Comparison of ENCODE assay signal across 16 cellular contexts in the genomic region with DNA sequence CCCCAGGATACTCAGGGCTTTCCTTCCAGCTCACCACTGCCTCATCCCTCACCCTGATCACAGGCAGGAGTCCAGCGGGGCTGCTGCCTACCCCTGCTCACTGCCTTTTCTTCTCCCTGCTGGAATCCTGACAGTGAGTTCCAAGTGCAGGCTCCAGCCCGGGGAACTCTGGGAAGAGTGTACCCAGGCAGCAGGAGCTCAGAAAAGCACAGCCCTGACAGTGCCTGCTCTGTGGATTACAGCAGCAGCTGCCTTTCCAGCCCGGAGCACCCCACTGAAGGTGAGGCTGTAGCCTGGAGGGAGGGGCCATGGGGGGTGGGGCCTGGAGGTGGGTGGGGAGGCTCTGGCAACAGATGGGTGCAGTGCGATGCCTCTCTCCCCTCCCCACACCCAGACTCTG. TPM values are rescaled to one million over a fixed set of nuclear protein-coding genes. Genes with fewer than 3 reads are reported as not detected.
DNase-seq lines count a peak whose midpoint lies in the region; ATAC-seq and TF ChIP-seq lines count a peak whose summit lies in the region.
"Had no signal": no experiment of that assay in that cellular context is flagged by ENCODE, and none has a peak within 500 bp of the region (broad histone marks: within the 10 kb centered on the region; RNA-seq: fewer than 3 reads in every experiment).

No MANE protein-coding gene starts in this region.

- H3K4me1 ChIP-seq in heart right ventricle (no peaks in the 10 kb centered on the region), RWPE2 (ENCODE audit: insufficient read depth, poor library complexity, severe bottlenecking) (peaks cover 3% of the 10 kb centered on the region)
- H3K4me1 ChIP-seq: BLaER1, Caco-2, SJSA1 had no signal

- H3K9me3 ChIP-seq in heart right ventricle (no peaks in the 10 kb centered on the region), RWPE2 (ENCODE audit: severe bottlenecking) (no peaks in the 10 kb centered on the region)
- H3K9me3 ChIP-seq: BLaER1, Caco-2, SJSA1 had no signal

- H3K36me3 ChIP-seq in heart right ventricle = peaks cover 0 to 87% (median 31%) of the 10 kb centered on the region in 9 donors
- H3K36me3 ChIP-seq in RWPE2 (ENCODE audit: low read depth) = peaks cover 74% of the 10 kb centered on the region

- H3K4me3 ChIP-seq in heart right ventricle = no peak overlapping the region
- no peak overlapping the region for H3K4me3 ChIP-seq in RWPE2 (ENCODE audit: severe bottlenecking)
- H3K4me3 ChIP-seq: BLaER1, PC-9, SJSA1 had no signal

- H3K27ac ChIP-seq in heart right ventricle (no peak overlapping the region), RWPE2 (ENCODE audit: poor library complexity, severe bottlenecking) (no peak overlapping the region)
- H3K27ac ChIP-seq: BLaER1, PC-9, SJSA1 had no signal

- TF ChIP-seq CTCF in heart right ventricle (IDR thresholded peaks at IDR 0.05) (no peak), RWPE2 (IDR thresholded peaks at IDR 0.05; ENCODE audit: poor library complexity, severe bottlenecking) (no peak), GM13977 (IDR thresholded peaks at IDR 0.05; ENCODE audit: extremely low read depth, insufficient read depth, missing control alignments) (no peak)

- DNase-seq in left cardiac atrium (peak; percentile 11), heart right ventricle (no peak), RWPE2 (ENCODE audit: low spot score) (peak; percentile 72), medulla oblongata (ENCODE audit: extremely low spot score) (peak; percentile 69), GM13977 (ENCODE audit: low spot score) (no peak), sciatic nerve (ENCODE audit: low spot score) (no peak)
- no peak for DNase-seq in stimulated activated CD4-positive, alpha-beta T cell treated with anti-CD3 and anti-CD28 coated beads, Interleukin-12 subunit alpha, Interleukin-12 subunit beta, amount 100 ng/mL, for 4 hours
- DNase-seq: Caco-2; CD4-positive, alpha-beta memory T cell; Karpas-422; NCI-H187; NCI-H69; PC-9; RPMI8226 had no signal

- in situ Hi-C loops in GM13977 (cut with MboI; ENCODE audit: low pct_unique_long_range_greater_than_20kb, low sequenced_read_pairs, unreplicated experiment) = no loop called here

- H3K27me3 ChIP-seq in heart right ventricle = no peaks in the 10 kb centered on the region
- no peaks in the 10 kb centered on the region for H3K27me3 ChIP-seq in RWPE2 (ENCODE audit: insufficient read depth, poor library complexity, severe bottlenecking)
- H3K27me3 ChIP-seq: BLaER1, SJSA1 had no signal

- ATAC-seq in left cardiac atrium (no peak), heart right ventricle (no peak), RWPE2 (ENCODE audit: low read depth) (no peak), sciatic nerve (no peak)

- intact Hi-C loops in left cardiac atrium (cut with DNase I) (no loop called here), heart right ventricle (cut with DNase I) (loop anchor here in 3 of 10 donors (10.0 kb wide), 1 partner anchor 153 kb away; a partner anchor contains a TSS), sciatic nerve (cut with DNase I) (no loop called here)

- WGBS in heart right ventricle, 2 donors = 86 to 92% methylated on average over 4 of the region's 4 CpGs

RNA-seq across cellular contexts. Expression of a gene that starts 6.1 kb away (rescaled TPM):
- total RNA-seq in left cardiac atrium = 10 to 100 TPM in 1 of 2 donors, 1 to 10 TPM in 1; 8.8 to 11.7 TPM
- 10 to 100 TPM; 11.0 to 20.9 (median 12.9) TPM for total RNA-seq in heart right ventricle
- polyA plus RNA-seq in heart right ventricle = 10 to 100 TPM in 1 of 2 donors, 1 to 10 TPM in 1; 8.6 to 23.0 TPM
- total RNA-seq in sciatic nerve = 18.5 TPM

RNA-seq across cellular contexts. Expression of a gene that starts 16.8 kb away (rescaled TPM):
- 1 to 10 TPM; 5.4 to 7.2 TPM for total RNA-seq in left cardiac atrium
- total RNA-seq in heart right ventricle = 1 to 10 TPM; 1.6 to 6.7 (median 3.2) TPM
- 10 to 100 TPM in 1 of 2 donors, 1 to 10 TPM in 1; 2.7 to 16.0 TPM for polyA plus RNA-seq in heart right ventricle
- 9.8 TPM for total RNA-seq in sciatic nerve

RNA-seq across cellular contexts. Expression of a gene that starts 47.5 kb away (rescaled TPM):
- total RNA-seq in left cardiac atrium = 10 to 100 TPM; 13.9 to 19.0 TPM
- total RNA-seq in heart right ventricle = 10 to 100 TPM in 9 of 10 donors, 1 to 10 TPM in 1; 8.3 to 17.0 (median 13.3) TPM
- 10 to 100 TPM in 1 of 2 donors, 1 to 10 TPM in 1; 3.4 to 27.2 TPM for polyA plus RNA-seq in heart right ventricle
- total RNA-seq in sciatic nerve = 54.3 TPM

Comparison
In these comparisons a context has a peak if more than half of its experiments do, and no peak if none do; other contexts are left out.
1. DNase-seq: peak in left cardiac atrium (single experiment), RWPE2 (single experiment) and medulla oblongata (single experiment); none in heart right ventricle (0 of 2), GM13977 (single experiment), sciatic nerve (single experiment) and stimulated activated CD4-positive, alpha-beta T cell treated with anti-CD3 and anti-CD28 coated beads, Interleukin-12 subunit alpha, Interleukin-12 subunit beta, amount 100 ng/mL, for 4 hours (single experiment).